Comparison of ENCODE assay signal across 1 cellular context in genomic region chr6:13296536-13296997, GRCh38.
TF ChIP-seq lines count a peak whose summit lies in the region.

No MANE protein-coding gene starts in this region.

TF ChIP-seq in HEK293, 187 proteins besides CTCF, POLR2A, EP300 and RAD21:
- no peak for TF ChIP-seq PRDM4 (tag by site-specific recombination; IDR thresholded peaks at IDR 0.05)
- TF ChIP-seq ZIC2 (tag by site-specific recombination; IDR thresholded peaks at IDR 0.05) = peak; percentile 76
